ENCODE assay signal across 16 cellular contexts in the genomic region with DNA sequence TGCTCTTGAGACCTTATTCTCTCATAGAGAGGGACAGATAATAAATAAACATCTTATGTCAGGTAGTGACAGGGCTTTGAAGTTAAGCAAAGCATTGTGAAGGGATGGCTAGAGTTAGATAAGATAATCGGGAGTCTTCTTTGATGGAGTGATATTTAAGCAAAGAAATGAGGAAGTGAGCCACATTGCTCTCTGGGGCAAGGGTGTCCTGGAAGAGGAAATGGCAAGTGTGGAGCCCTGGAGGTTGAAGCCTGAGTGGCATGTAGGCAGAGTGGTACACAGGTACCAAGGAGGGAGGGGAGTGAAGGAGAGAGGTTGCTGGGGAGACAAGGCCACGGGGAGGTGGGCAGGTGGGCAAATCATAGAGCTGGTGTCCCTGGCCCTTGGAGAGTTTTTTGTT.
DNase-seq lines count a peak whose midpoint lies in the region; ATAC-seq and TF ChIP-seq lines count a peak whose summit lies in the region.
"Had no signal": no experiment of that assay in that cellular context is flagged by ENCODE, and none has a peak within 500 bp of the region (broad histone marks: within the 10 kb centered on the region; RNA-seq: fewer than 3 reads in every experiment).

No MANE protein-coding gene starts in this region.

- DNase-seq in KBM-7 (peak; percentile 43), NOMO-1 treated with DMSO at 0.1 percent for 48 hours (lab: John Stamatoyannopoulos, UW; ENCODE audit: unreplicated experiment) (peak; percentile 83), SKM-1 treated with dmso at 0.1 percent for 144 hours (lab: John Stamatoyannopoulos, UW; ENCODE audit: unreplicated experiment) (peak; percentile 86), lower lobe of right lung (no peak), MG63 (no peak)
- DNase-seq in central memory CD4-positive, alpha-beta T cell = no peak
- DNase-seq: CD4-positive, alpha-beta memory T cell; DMS79 treated with DMSO at 0.1 percent for 48 hours; HFFc6; NCI-H1930; NCI-H2171 treated with DMSO at 0.1 percent for 48 hours; NCI-H510A; NCI-H82 had no signal

- TF ChIP-seq CTCF in lower lobe of right lung (IDR thresholded peaks at IDR 0.05) = no peak

- H3K27me3 ChIP-seq in lower lobe of right lung (ENCODE audit: low read depth) (no peaks in the 10 kb centered on the region), MG63 (no peaks in the 10 kb centered on the region)

- in situ Hi-C loops in KBM-7 (cut with MboI; ENCODE audit: low pct_unique_long_range_greater_than_20kb, low sequenced_read_pairs) = no loop called here

- H3K4me1 ChIP-seq in lower lobe of right lung = no peaks in the 10 kb centered on the region

- intact Hi-C loops in lower lobe of right lung (cut with DNase I) = no loop called here

- no peak overlapping the region for H3K27ac ChIP-seq in lower lobe of right lung
- H3K27ac ChIP-seq: SK-N-MC had no signal

- H3K4me3 ChIP-seq in lower lobe of right lung = no peak overlapping the region
- H3K4me3 ChIP-seq in MG63 = no peak overlapping the region
- H3K4me3 ChIP-seq: SK-N-MC had no signal

- H3K9me3 ChIP-seq in lower lobe of right lung = no peaks in the 10 kb centered on the region
- no peaks in the 10 kb centered on the region for H3K9me3 ChIP-seq in MG63

- ATAC-seq in lower lobe of right lung (peak; percentile 43 to 51), GM18511 (IDR thresholded peaks at IDR 0.05; ENCODE audit: unreplicated experiment) (no peak), HG02798 (IDR thresholded peaks at IDR 0.05; ENCODE audit: poor library complexity, unreplicated experiment) (no peak)

- H3K36me3 ChIP-seq in lower lobe of right lung (no peaks in the 10 kb centered on the region), MG63 (no peaks in the 10 kb centered on the region)

Comparison
In these comparisons a context has a peak if more than half of its experiments do, and no peak if none do; other contexts are left out.
1. DNase-seq: peak in KBM-7 (single experiment), NOMO-1 treated with DMSO at 0.1 percent for 48 hours (single experiment) and SKM-1 treated with dmso at 0.1 percent for 144 hours (single experiment); none in lower lobe of right lung (single experiment), MG63 (single experiment) and central memory CD4-positive, alpha-beta T cell (single experiment).
2. ATAC-seq: peak in lower lobe of right lung (2 of 2); none in GM18511 (single experiment) and HG02798 (single experiment).